ENCODE assay signal across 8 cellular contexts in the genomic region with DNA sequence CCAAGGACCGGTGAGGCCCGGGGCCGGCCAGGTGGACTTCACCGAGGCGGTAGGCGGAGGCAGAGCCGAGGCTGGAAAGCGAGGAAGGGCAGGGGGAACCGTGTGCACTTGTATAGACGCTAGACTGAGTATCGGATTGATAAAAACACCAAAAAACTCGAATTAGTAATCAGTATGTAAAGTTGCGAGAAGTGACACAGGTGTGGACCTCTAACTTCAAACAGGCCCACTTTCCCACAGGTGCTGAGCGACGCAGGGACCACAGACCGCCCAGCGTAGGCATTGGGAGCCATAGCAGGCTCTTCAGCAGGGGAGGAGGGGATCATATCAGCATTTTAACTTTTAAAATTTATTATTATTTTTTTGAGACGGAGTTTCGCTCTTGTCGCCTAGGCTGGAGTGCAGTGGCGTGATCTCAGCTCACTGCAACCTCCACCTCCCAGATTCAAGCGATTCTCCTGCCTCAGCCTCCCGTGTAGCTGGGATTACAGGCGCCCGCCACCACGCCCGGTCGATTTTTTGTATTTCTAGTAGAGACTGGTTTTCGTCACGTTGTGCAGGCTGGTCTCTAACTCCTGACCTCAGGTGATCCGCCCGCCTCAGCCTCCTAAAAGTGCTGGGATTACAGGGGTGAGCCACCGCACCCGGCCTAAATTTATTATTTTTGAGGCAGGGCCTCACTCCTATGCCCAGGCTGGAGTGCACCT. TPM values are rescaled to one million over a fixed set of nuclear protein-coding genes. Genes with fewer than 3 reads are reported as not detected.
DNase-seq lines count a peak whose midpoint lies in the region; ATAC-seq and TF ChIP-seq lines count a peak whose summit lies in the region.

No MANE protein-coding gene starts in this region.

- CTCF ChIA-PET in HEK293T (lab: Yijun Ruan, JAX), result interaction anchor here (0.7 kb wide), 1 partner anchor 158 kb away, joined by 3 read pairs; no protein-coding TSS in a partner anchor

- POLR2A ChIA-PET in HEK293T (lab: Yijun Ruan, JAX), result interaction anchor here (1.2 kb wide), 1 partner anchor 15 kb away, joined by 3 read pairs; no protein-coding TSS in a partner anchor

- no peak for TF ChIP-seq CTCF in right lobe of liver (IDR thresholded peaks at IDR 0.05)
- no peak for TF ChIP-seq CTCF in transverse colon (IDR thresholded peaks at IDR 0.05)
- TF ChIP-seq CTCF in GM10266 (IDR thresholded peaks at IDR 0.05; ENCODE audit: control insufficient read depth, insufficient read depth, low read depth, missing control alignments), result no peak

- no peaks in the 10 kb centered on the region for H3K9me3 Mint-ChIP-seq in activated T-cell treated with anti-CD3 and anti-CD28 coated beads, Interleukin-2, amount 50 U/mL, for 4 hours

- peak overlapping the region; percentile 32 to 66 (median 43) for H3K27ac ChIP-seq in right lobe of liver
- peak overlapping the region; percentile 80 to 93 (median 88) for H3K27ac ChIP-seq in transverse colon

- H3K4me3 Mint-ChIP-seq in activated T-cell treated with anti-CD3 and anti-CD28 coated beads, Interleukin-2, amount 50 U/mL, for 4 hours, result peak overlapping the region; percentile 99

- H3K27me3 ChIP-seq in adipocyte (replicated peaks; ENCODE audit: control insufficient read depth, insufficient read depth, low read length), result no peaks in the 10 kb centered on the region
- no peaks in the 10 kb centered on the region for H3K27me3 ChIP-seq in right lobe of liver
- H3K27me3 ChIP-seq in transverse colon, result no peaks in the 10 kb centered on the region

- H3K9me3 ChIP-seq in adipocyte (ENCODE audit: control insufficient read depth, low read length), result no peaks in the 10 kb centered on the region
- no peaks in the 10 kb centered on the region for H3K9me3 ChIP-seq in right lobe of liver
- H3K9me3 ChIP-seq in transverse colon, result no peaks in the 10 kb centered on the region

- H3K36me3 Mint-ChIP-seq in activated T-cell treated with anti-CD3 and anti-CD28 coated beads, Interleukin-2, amount 50 U/mL, for 4 hours (ENCODE audit: insufficient read depth), result peaks cover 12% of the 10 kb centered on the region

- no peaks in the 10 kb centered on the region for H3K27me3 Mint-ChIP-seq in activated T-cell treated with anti-CD3 and anti-CD28 coated beads, Interleukin-2, amount 50 U/mL, for 4 hours (ENCODE audit: low read depth)

- H3K9ac ChIP-seq in adipocyte (ENCODE audit: low read length), result peak overlapping the region; percentile 94

- TF ChIP-seq POLR2A in right lobe of liver (IDR thresholded peaks at IDR 0.05) (no peak), transverse colon (IDR thresholded peaks at IDR 0.05) (no peak)

- DNase-seq in activated T-cell treated with anti-CD3 and anti-CD28 coated beads, Interleukin-2, amount 50 U/mL, for 4 hours, result no peak
- no peak for DNase-seq in activated T-cell treated with anti-CD3 and anti-CD28 coated beads, Interleukin-2, amount 50 U/mL, for 1 hour
- no peak for DNase-seq in adipocyte (ENCODE audit: low read depth)
- peak in 1 of 3 donors; percentile 43 for DNase-seq in right lobe of liver
- DNase-seq in transverse colon, result no peak
- no peak for DNase-seq in HEK293T (ENCODE audit: extremely low spot score)
- DNase-seq in GM10266 (ENCODE audit: extremely low spot score), result no peak
- DNase-seq in stimulated activated CD4-positive, alpha-beta T cell treated with anti-CD3 and anti-CD28 coated beads, Interleukin-4, amount 100 ng/mL, for 24 hours, result no peak

- H3K4me3 ChIP-seq in adipocyte (ENCODE audit: low read length), result peak overlapping the region; percentile 96
- H3K4me3 ChIP-seq in right lobe of liver, result peak overlapping the region; percentile 88 to 99 (median 93)
- peak overlapping the region; percentile 33 to 86 (median 82) for H3K4me3 ChIP-seq in transverse colon

- ATAC-seq in activated T-cell treated with anti-CD3 and anti-CD28 coated beads, Interleukin-2, amount 50 U/mL, for 4 hours, result no peak
- ATAC-seq in right lobe of liver, result no peak

- no peak for TF ChIP-seq EP300 in transverse colon (IDR thresholded peaks at IDR 0.05; ENCODE audit: low read depth)

- in situ Hi-C loops in transverse colon (cut with MboI; ENCODE audit: low pct_ligation_motif_present in 1 of 4, low pct_unique_long_range_greater_than_20kb in 1 of 4, low sequenced_read_pairs in 3 of 4), result no loop called here

- H3K4me1 Mint-ChIP-seq in activated T-cell treated with anti-CD3 and anti-CD28 coated beads, Interleukin-2, amount 50 U/mL, for 4 hours (ENCODE audit: low read depth), result peaks cover 29% of the 10 kb centered on the region

- H3K4me1 ChIP-seq in adipocyte (ENCODE audit: control insufficient read depth, insufficient read depth, low read length) (peaks cover 24% of the 10 kb centered on the region), right lobe of liver (peaks cover 0 to 37% (median 5%) of the 10 kb centered on the region in 4 donors), transverse colon (peaks cover 11 to 21% (median 21%) of the 10 kb centered on the region in 4 donors)

- intact Hi-C loops in right lobe of liver (cut with DNase I) (no loop called here), transverse colon (cut with DNase I; ENCODE audit: low total_unique reads) (no loop called here)

- H3K36me3 ChIP-seq in adipocyte (ENCODE audit: control insufficient read depth, insufficient read depth, low read length, severe bottlenecking) (peaks cover 16% of the 10 kb centered on the region), right lobe of liver (peaks cover 0 to 9% (median 2%) of the 10 kb centered on the region in 4 donors), transverse colon (no peaks in the 10 kb centered on the region)

- WGBS in right lobe of liver (ENCODE audit: insufficient coverage, low coverage, low lambda C conversion rate, missing lambda C conversion rate), result 38% methylated on average over 23 of the region's 34 CpGs
- WGBS in transverse colon (ENCODE audit: low coverage in 1 of 2), 2 donors, result 38 to 71% methylated on average over 12 to 34 of the region's 34 CpGs

TF ChIP-seq in HEK293T, 16 proteins besides CTCF, POLR2A, EP300 and RAD21:
- TF ChIP-seq FOXM1 (IDR thresholded peaks at IDR 0.05; ENCODE audit: borderline replicate concordance) (no peak), L3MBTL2 (conservative IDR thresholded peaks at IDR 0.05) (no peak), SP1 (IDR thresholded peaks at IDR 0.05) (no peak), ARNT (IDR thresholded peaks at IDR 0.05) (no peak), LEF1 (IDR thresholded peaks at IDR 0.05; ENCODE audit: borderline replicate concordance) (no peak), HDGF (IDR thresholded peaks at IDR 0.05; ENCODE audit: borderline replicate concordance) (no peak), SUZ12 (IDR thresholded peaks at IDR 0.05) (no peak), FOXA1 (IDR thresholded peaks at IDR 0.05) (no peak)

RNA-seq across cellular contexts. Expression of gene VMAC, which starts 0.6 kb away (rescaled TPM):
- total RNA-seq in activated T-cell treated with anti-CD3 and anti-CD28 coated beads, Interleukin-2, amount 50 U/mL, for 4 hours, result 1 to 10 TPM; 1.3 to 1.8 (median 1.7) TPM
- total RNA-seq in right lobe of liver (1 to 10 TPM; 1.7 to 3.9 (median 2.8) TPM), transverse colon (10 to 100 TPM in 2 of 4 donors, 1 to 10 TPM in 2; 8.9 to 59.5 (median 18.4) TPM)

RNA-seq across cellular contexts. Expression of gene NDUFA11, which starts 1.6 kb away (rescaled TPM):
- 100 to 1,000 TPM; 282 to 293 (median 292) TPM for total RNA-seq in activated T-cell treated with anti-CD3 and anti-CD28 coated beads, Interleukin-2, amount 50 U/mL, for 4 hours
- 100 to 1,000 TPM; 108 to 161 (median 157) TPM for total RNA-seq in right lobe of liver
- total RNA-seq in transverse colon, result 100 to 1,000 TPM; 149 to 352 (median 235) TPM

RNA-seq across cellular contexts. Expression of gene CAPS, which starts 8.8 kb away (rescaled TPM):
- total RNA-seq in activated T-cell treated with anti-CD3 and anti-CD28 coated beads, Interleukin-2, amount 50 U/mL, for 4 hours, result 1 to 10 TPM; 1.6 to 3.7 (median 2.7) TPM
- total RNA-seq in right lobe of liver (1 to 10 TPM; 1.1 to 7.9 (median 5.0) TPM), transverse colon (10 to 100 TPM; 24.6 to 57.3 (median 38.0) TPM)

RNA-seq across cellular contexts. Expression of gene FUT5, which starts 34.9 kb away (rescaled TPM):
- total RNA-seq in activated T-cell treated with anti-CD3 and anti-CD28 coated beads, Interleukin-2, amount 50 U/mL, for 4 hours, result not detected
- total RNA-seq in right lobe of liver, result under 1 TPM in 4 of 6 experiments, not detected in 2; 0.13 to 0.97 (median 0.39) TPM
- 1 to 10 TPM in 1 of 4 donors, not detected in 3; 4.8 TPM for total RNA-seq in transverse colon

RNA-seq across cellular contexts. Expression of gene FUT3, which starts 54.0 kb away (rescaled TPM):
- total RNA-seq in activated T-cell treated with anti-CD3 and anti-CD28 coated beads, Interleukin-2, amount 50 U/mL, for 4 hours, result under 1 TPM in 1 of 3 donors, not detected in 2; 0.10 TPM
- total RNA-seq in right lobe of liver (1 to 10 TPM in 1 of 6 experiments, under 1 TPM in 5; 0.19 to 1.4 (median 0.33) TPM), transverse colon (100 to 1,000 TPM; 180 to 222 (median 191) TPM)
